Comparison of ENCODE assay signal across 8 cellular contexts in genomic region chr12:39442895-39443703, GRCh38. TPM values are rescaled to one million over a fixed set of nuclear protein-coding genes. Genes with fewer than 3 reads are reported as not detected.
DNase-seq lines count a peak whose midpoint lies in the region; ATAC-seq and TF ChIP-seq lines count a peak whose summit lies in the region.

Gene KIF21A, minus strand, starts transcription at chr12:39443120. Its CDS starts 150 bp downstream, at chr12:39442970.

- H3K4me3 Mint-ChIP-seq in IgD-negative memory B cell (peak within 1 kb of the TSS; percentile 83 to 97 (median 91)), natural killer cell (peak within 1 kb of the TSS; percentile 98)
- H3K4me3 Mint-ChIP-seq in activated T-helper 17 cell treated with anti-CD3 and anti-CD28 coated beads, Interleukin-2, amount 50 U/mL, for 72 hours = peak within 1 kb of the TSS; percentile 97

- peaks cover 9% of the 10 kb centered on the region for H3K27me3 Mint-ChIP-seq in IgD-negative memory B cell
- H3K27me3 Mint-ChIP-seq in activated T-helper 17 cell treated with anti-CD3 and anti-CD28 coated beads, Interleukin-2, amount 50 U/mL, for 72 hours = no peaks in the 10 kb centered on the region
- H3K27me3 Mint-ChIP-seq in natural killer cell (ENCODE audit: low read depth in 2 of 2) = peaks cover 0 to 4% of the 10 kb centered on the region in 2 donors

- no peaks in the 10 kb centered on the region for H3K27me3 ChIP-seq in Panc1 (ENCODE audit: control insufficient read depth, insufficient read depth, low read length)

- POLR2A ChIA-PET in Panc1 (lab: Charles Lee) = interaction anchor here (0.6 kb wide), 1 partner anchor 39 kb away, joined by 3 read pairs; no protein-coding TSS in a partner anchor

- peak within 1 kb of the TSS; percentile 81 to 84 for H3K4me3 ChIP-seq in Panc1 (ENCODE audit: low read depth in 2 of 2, low read length in 2 of 2)

- H3K36me3 Mint-ChIP-seq in IgD-negative memory B cell = no peaks in the 10 kb centered on the region
- H3K36me3 Mint-ChIP-seq in activated T-helper 17 cell treated with anti-CD3 and anti-CD28 coated beads, Interleukin-2, amount 50 U/mL, for 72 hours (ENCODE audit: low read depth) = peaks cover 6% of the 10 kb centered on the region
- H3K36me3 Mint-ChIP-seq in natural killer cell = no peaks in the 10 kb centered on the region

- TF ChIP-seq CTCF in Panc1 (IDR thresholded peaks at IDR 0.05) (peak; percentile 71), natural killer cell (IDR thresholded peaks at IDR 0.05) (peak; percentile 63)

- CTCF ChIA-PET in Panc1 (lab: Charles Lee) = interaction anchor here (0.6 kb wide), 1 partner anchor 37 kb away, joined by 3 read pairs; no protein-coding TSS in a partner anchor

- ATAC-seq in GM21576 (IDR thresholded peaks at IDR 0.05; ENCODE audit: unreplicated experiment) (peak; percentile 92), Panc1 (peak; percentile 98), natural killer cell (peak; percentile 89 to 97 (median 91))
- ATAC-seq in activated T-helper 17 cell treated with anti-CD3 and anti-CD28 coated beads, Interleukin-2, amount 50 U/mL, for 72 hours (replicated peaks) = peak; percentile 92

- H3K4me1 Mint-ChIP-seq in IgD-negative memory B cell = peaks cover 7 to 11% (median 10%) of the 10 kb centered on the region in 3 donors
- H3K4me1 Mint-ChIP-seq in activated T-helper 17 cell treated with anti-CD3 and anti-CD28 coated beads, Interleukin-2, amount 50 U/mL, for 72 hours = peaks cover 13% of the 10 kb centered on the region
- peaks cover 20 to 25% of the 10 kb centered on the region in 2 donors for H3K4me1 Mint-ChIP-seq in natural killer cell

- H3K27ac Mint-ChIP-seq in IgD-negative memory B cell = peak within 1 kb of the TSS; percentile 66 to 88 (median 69)
- peak within 1 kb of the TSS; percentile 94 for H3K27ac Mint-ChIP-seq in activated T-helper 17 cell treated with anti-CD3 and anti-CD28 coated beads, Interleukin-2, amount 50 U/mL, for 72 hours
- peak within 1 kb of the TSS; percentile 85 to 93 for H3K27ac Mint-ChIP-seq in natural killer cell

- BruUV-seq in Panc1 (replicated peaks; lab: Mats Ljungman, UMichigan) = no TSS peak

- no peaks in the 10 kb centered on the region; the same call in 1 of the 2 replicates for H3K36me3 ChIP-seq in Panc1 (ENCODE audit: control insufficient read depth, insufficient read depth, low read length)

- intact Hi-C loops in Panc1 (cut with micrococcal nuclease; ENCODE audit: unreplicated experiment) = loop anchor here (5.0 to 10.0 kb wide), 2 partner anchors 121 to 172 kb away; partner anchors contain the start of gene ABCD2
- intact Hi-C loops in natural killer cell (cut with micrococcal nuclease) = loop anchor here (1.0 to 5.0 kb wide), 5 partner anchors 70 to 1126 kb away; partner anchors contain the start of gene ALG10B

- H3K27ac ChIP-seq in Panc1 (ENCODE audit: low read length) = peak within 1 kb of the TSS; percentile 95

- DNase-seq in DMS53 (lab: John Stamatoyannopoulos, UW) (peak; percentile 99), Panc1 (ENCODE audit: low read depth, low spot score) (peak; percentile 80), fibroblast of peridontal ligament (ENCODE audit: extremely low read depth) (peak; percentile 81), natural killer cell (peak; percentile 88)
- DNase-seq in stimulated activated naive CD4-positive, alpha-beta T cell treated with Interleukin-2 at 50 U/mL for 16 hours (lab: John Stamatoyannopoulos, UW) = peak; percentile 91

- in situ Hi-C loops in Panc1 (cut with HindIII; ENCODE audit: low pct_unique_long_range_greater_than_20kb, low sequenced_read_pairs) = no loop called here

- H3K9me3 ChIP-seq in Panc1 (ENCODE audit: control insufficient read depth, insufficient read depth, low read depth, low read length) = no peaks in the 10 kb centered on the region

- peaks cover 25% of the 10 kb centered on the region for H3K4me1 ChIP-seq in Panc1 (ENCODE audit: control insufficient read depth, insufficient read depth, low read length)

- H3K9me3 Mint-ChIP-seq in IgD-negative memory B cell (no peaks in the 10 kb centered on the region), natural killer cell (no peaks in the 10 kb centered on the region)
- no peaks in the 10 kb centered on the region for H3K9me3 Mint-ChIP-seq in activated T-helper 17 cell treated with anti-CD3 and anti-CD28 coated beads, Interleukin-2, amount 50 U/mL, for 72 hours

RNA-seq across cellular contexts. Expression of gene KIF21A, which starts in this region (rescaled TPM):
- polyA plus RNA-seq in IgD-negative memory B cell = 1.8 TPM
- total RNA-seq in Panc1 (2021; ENCODE audit: unreplicated experiment) (25.6 TPM), natural killer cell (10 to 100 TPM; 11.5 to 31.6 (median 18.0) TPM)
- polyA plus RNA-seq in Panc1 (2012; ENCODE audit: insufficient read length) = 8.5 TPM
- 10 to 100 TPM; 14.8 to 19.6 TPM for total RNA-seq in activated T-helper 17 cell treated with anti-CD3 and anti-CD28 coated beads, Interleukin-2, amount 50 U/mL, for 72 hours

Comparison
In these comparisons a context has a peak if more than half of its experiments do, and no peak if none do; other contexts are left out.
1. Peak in every context shown above with its lines: DNase-seq, ATAC-seq, H3K4me3 ChIP-seq and H3K27ac ChIP-seq.